ENCODE assay signal across 1 cellular context in genomic region chr20:57557926-57558613, GRCh38.
TF ChIP-seq lines count a peak whose summit lies in the region.

No MANE protein-coding gene starts in this region.

TF ChIP-seq in HepG2, 621 proteins besides CTCF, POLR2A, EP300 and RAD21 (continued from another document):
- TF ChIP-seq, protein P1, sequence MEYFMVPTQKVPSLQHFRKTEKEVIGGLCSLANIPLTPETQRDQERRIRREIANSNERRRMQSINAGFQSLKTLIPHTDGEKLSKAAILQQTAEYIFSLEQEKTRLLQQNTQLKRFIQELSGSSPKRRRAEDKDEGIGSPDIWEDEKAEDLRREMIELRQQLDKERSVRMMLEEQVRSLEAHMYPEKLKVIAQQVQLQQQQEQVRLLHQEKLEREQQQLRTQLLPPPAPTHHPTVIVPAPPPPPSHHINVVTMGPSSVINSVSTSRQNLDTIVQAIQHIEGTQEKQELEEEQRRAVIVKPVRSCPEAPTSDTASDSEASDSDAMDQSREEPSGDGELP (IDR thresholded peaks at IDR 0.05; ENCODE audit: borderline replicate concordance, low read depth): no peak
- TF ChIP-seq IKZF4 (CRISPR knock-in tag; IDR thresholded peaks at IDR 0.05; ENCODE audit: borderline replicate concordance, low read depth, not compliant biosample characterization) (no peak), SETDB1 (CRISPR knock-in tag; IDR thresholded peaks at IDR 0.05; ENCODE audit: borderline replicate concordance) (peak; percentile 80; the same call in 1 of the 2 replicates), ISX (CRISPR knock-in tag; conservative IDR thresholded peaks at IDR 0.05) (no peak), TFE3 (CRISPR knock-in tag; IDR thresholded peaks at IDR 0.05) (no peak), PLSCR1 (CRISPR knock-in tag; IDR thresholded peaks at IDR 0.05; ENCODE audit: borderline replicate concordance) (no peak), MED8 (CRISPR knock-in tag; IDR thresholded peaks at IDR 0.05; ENCODE audit: insufficient replicate concordance) (no peak), ZNF607 (CRISPR knock-in tag; IDR thresholded peaks at IDR 0.05; ENCODE audit: borderline replicate concordance) (no peak), ZNF614 (CRISPR knock-in tag; IDR thresholded peaks at IDR 0.05; ENCODE audit: borderline replicate concordance) (no peak), ZZZ3 (CRISPR knock-in tag; IDR thresholded peaks at IDR 0.05; ENCODE audit: borderline replicate concordance) (no peak), ZNF567 (CRISPR knock-in tag; IDR thresholded peaks at IDR 0.05; ENCODE audit: borderline replicate concordance) (no peak), SRSF1 (optimal IDR thresholded peaks at IDR 0.05; ENCODE audit: low read depth, low read length) (no peak), ZNF781 (CRISPR knock-in tag; IDR thresholded peaks at IDR 0.05; ENCODE audit: borderline replicate concordance, not compliant biosample characterization) (no peak), ZNF256 (CRISPR knock-in tag; conservative IDR thresholded peaks at IDR 0.05) (no peak), ZXDC (CRISPR knock-in tag; IDR thresholded peaks at IDR 0.05) (no peak), SAP130 (CRISPR knock-in tag; IDR thresholded peaks at IDR 0.05; ENCODE audit: low read depth) (0 out of 2 replicates have a peak, but pooled peaks have one; percentile 12), SIX1 (CRISPR knock-in tag; IDR thresholded peaks at IDR 0.05; ENCODE audit: borderline replicate concordance) (0 out of 2 replicates have a peak, but pooled peaks have one; percentile 10), ZBTB8A (CRISPR knock-in tag; IDR thresholded peaks at IDR 0.05; ENCODE audit: borderline replicate concordance, low read depth) (no peak), NCOA2 (CRISPR knock-in tag; IDR thresholded peaks at IDR 0.05) (no peak), ZNF777 (CRISPR knock-in tag; IDR thresholded peaks at IDR 0.05) (no peak; the same call in 1 of the 2 replicates), CBX5 (CRISPR knock-in tag; IDR thresholded peaks at IDR 0.05; ENCODE audit: borderline replicate concordance) (no peak), NFE2L2 (IDR thresholded peaks at IDR 0.05; ENCODE audit: low read length) (no peak), ZMYM3 (CRISPR knock-in tag; IDR thresholded peaks at IDR 0.05) (peak; percentile 44; the same call in 1 of the 2 replicates), HNRNPLL (IDR thresholded peaks at IDR 0.05; ENCODE audit: low read depth, low read length, poor library complexity, severe bottlenecking) (no peak), ZNF282 (IDR thresholded peaks at IDR 0.05; ENCODE audit: partially characterized antibody) (no peak), ARNT (IDR thresholded peaks at IDR 0.05) (no peak), ZNF577 (CRISPR knock-in tag; IDR thresholded peaks at IDR 0.05; ENCODE audit: borderline replicate concordance, low read depth) (no peak), ZFP36L2 (CRISPR knock-in tag; IDR thresholded peaks at IDR 0.05) (no peak; the same call in 1 of the 2 replicates)
- TF ChIP-seq, protein P2, sequence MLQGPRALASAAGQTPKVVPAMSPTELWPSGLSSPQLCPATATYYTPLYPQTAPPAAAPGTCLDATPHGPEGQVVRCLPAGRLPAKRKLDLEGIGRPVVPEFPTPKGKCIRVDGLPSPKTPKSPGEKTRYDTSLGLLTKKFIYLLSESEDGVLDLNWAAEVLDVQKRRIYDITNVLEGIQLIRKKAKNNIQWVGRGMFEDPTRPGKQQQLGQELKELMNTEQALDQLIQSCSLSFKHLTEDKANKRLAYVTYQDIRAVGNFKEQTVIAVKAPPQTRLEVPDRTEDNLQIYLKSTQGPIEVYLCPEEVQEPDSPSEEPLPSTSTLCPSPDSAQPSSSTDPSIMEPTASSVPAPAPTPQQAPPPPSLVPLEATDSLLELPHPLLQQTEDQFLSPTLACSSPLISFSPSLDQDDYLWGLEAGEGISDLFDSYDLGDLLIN (CRISPR knock-in tag; IDR thresholded peaks at IDR 0.05; ENCODE audit: borderline replicate concordance): no peak
- TF ChIP-seq, protein P3, sequence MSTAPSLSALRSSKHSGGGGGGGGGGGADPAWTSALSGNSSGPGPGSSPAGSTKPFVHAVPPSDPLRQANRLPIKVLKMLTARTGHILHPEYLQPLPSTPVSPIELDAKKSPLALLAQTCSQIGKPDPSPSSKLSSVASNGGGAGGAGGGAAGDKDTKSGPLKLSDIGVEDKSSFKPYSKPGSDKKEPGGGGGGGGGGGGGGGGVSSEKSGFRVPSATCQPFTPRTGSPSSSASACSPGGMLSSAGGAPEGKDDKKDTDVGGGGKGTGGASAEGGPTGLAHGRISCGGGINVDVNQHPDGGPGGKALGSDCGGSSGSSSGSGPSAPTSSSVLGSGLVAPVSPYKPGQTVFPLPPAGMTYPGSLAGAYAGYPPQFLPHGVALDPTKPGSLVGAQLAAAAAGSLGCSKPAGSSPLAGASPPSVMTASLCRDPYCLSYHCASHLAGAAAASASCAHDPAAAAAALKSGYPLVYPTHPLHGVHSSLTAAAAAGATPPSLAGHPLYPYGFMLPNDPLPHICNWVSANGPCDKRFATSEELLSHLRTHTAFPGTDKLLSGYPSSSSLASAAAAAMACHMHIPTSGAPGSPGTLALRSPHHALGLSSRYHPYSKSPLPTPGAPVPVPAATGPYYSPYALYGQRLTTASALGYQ (CRISPR knock-in tag; IDR thresholded peaks at IDR 0.05): no peak
- TF ChIP-seq, protein P4, sequence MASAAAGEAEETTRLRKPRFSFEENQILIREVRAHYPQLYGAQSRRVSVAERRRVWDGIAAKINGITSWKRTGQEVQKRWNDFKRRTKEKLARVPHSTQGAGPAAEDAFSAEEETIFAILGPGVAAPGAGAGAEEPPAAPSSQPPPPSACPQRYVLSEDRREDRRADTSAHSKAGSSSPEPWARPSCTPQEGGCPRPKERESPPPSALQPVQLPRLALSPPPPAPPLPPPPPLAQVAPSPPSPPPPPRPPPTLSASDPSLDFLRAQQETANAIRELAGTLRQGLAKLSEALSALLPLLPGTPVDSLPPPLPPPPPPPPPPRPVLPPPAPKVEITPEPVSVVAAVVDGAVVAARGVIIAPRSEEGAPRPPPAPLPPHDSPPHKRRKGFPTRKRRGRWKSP (CRISPR knock-in tag; IDR thresholded peaks at IDR 0.05): no peak
- TF ChIP-seq, protein P5, sequence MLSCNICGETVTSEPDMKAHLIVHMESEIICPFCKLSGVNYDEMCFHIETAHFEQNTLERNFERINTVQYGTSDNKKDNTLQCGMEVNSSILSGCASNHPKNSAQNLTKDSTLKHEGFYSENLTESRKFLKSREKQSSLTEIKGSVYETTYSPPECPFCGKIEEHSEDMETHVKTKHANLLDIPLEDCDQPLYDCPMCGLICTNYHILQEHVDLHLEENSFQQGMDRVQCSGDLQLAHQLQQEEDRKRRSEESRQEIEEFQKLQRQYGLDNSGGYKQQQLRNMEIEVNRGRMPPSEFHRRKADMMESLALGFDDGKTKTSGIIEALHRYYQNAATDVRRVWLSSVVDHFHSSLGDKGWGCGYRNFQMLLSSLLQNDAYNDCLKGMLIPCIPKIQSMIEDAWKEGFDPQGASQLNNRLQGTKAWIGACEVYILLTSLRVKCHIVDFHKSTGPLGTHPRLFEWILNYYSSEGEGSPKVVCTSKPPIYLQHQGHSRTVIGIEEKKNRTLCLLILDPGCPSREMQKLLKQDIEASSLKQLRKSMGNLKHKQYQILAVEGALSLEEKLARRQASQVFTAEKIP (CRISPR knock-in tag; IDR thresholded peaks at IDR 0.05; ENCODE audit: borderline replicate concordance): no peak
